9 cellular contexts compared by ENCODE assay signal in the genomic region with DNA sequence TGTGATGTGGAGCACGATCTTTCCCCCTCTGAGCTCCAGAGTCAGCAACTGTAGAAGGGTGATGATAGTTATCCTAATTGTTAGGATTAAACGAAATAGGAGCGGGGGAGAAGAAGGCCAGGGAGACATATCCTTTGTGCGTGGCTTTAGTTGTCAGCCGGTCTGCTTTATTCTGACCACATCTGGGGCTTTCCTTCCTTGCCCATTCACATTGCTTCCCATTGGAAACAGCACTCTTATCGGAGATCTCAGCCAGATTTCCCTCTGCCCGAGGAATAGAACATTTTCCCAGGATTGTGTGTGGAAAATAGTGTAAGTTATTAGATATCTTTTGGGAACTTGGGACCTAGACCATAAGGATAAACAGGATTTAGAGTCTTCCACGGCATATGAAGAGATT. TPM values are rescaled to one million over a fixed set of nuclear protein-coding genes. Genes with fewer than 3 reads are reported as not detected.
A peak's percentile ranks its signal among the peaks of the same experiment; 100 is the strongest.
DNase-seq lines count a peak whose midpoint lies in the region; ATAC-seq and TF ChIP-seq lines count a peak whose summit lies in the region.
"Had no signal": no experiment of that assay in that cellular context is flagged by ENCODE, and none has a peak within 500 bp of the region (broad histone marks: within the 10 kb centered on the region; RNA-seq: fewer than 3 reads in every experiment).

No MANE protein-coding gene starts in this region.

- no peaks in the 10 kb centered on the region for H3K27me3 ChIP-seq in left lung
- H3K27me3 ChIP-seq in stomach: no peaks in the 10 kb centered on the region

- TF ChIP-seq CTCF in left lung (IDR thresholded peaks at IDR 0.05) (no peak), stomach (IDR thresholded peaks at IDR 0.05) (no peak)

- intact Hi-C loops in left lung (cut with DNase I): no loop called here
- intact Hi-C loops in stomach (cut with DNase I; ENCODE audit: low total_unique reads): no loop called here

- H3K9me3 ChIP-seq in left lung (no peaks in the 10 kb centered on the region), stomach (no peaks in the 10 kb centered on the region)

- H3K27ac ChIP-seq in left lung: peak overlapping the region in 1 of 2 donors; percentile 98
- peak overlapping the region in 2 of 5 donors; percentile 90 to 95 for H3K27ac ChIP-seq in stomach

- H3K4me1 Mint-ChIP-seq in T-helper 2 cell treated with Interferon-gamma antibody and Interleukin-4, amounts not matched to agents 5 μg/mL and 100 μg/mL, for 36 hours (ENCODE audit: low read depth): peaks cover 62% of the 10 kb centered on the region
- peaks cover 60% of the 10 kb centered on the region for H3K4me1 Mint-ChIP-seq in activated naive CD8-positive, alpha-beta T cell (ENCODE audit: low read depth)

- peaks cover 6% of the 10 kb centered on the region for H3K9me3 Mint-ChIP-seq in T-helper 2 cell treated with Interferon-gamma antibody and Interleukin-4, amounts not matched to agents 5 μg/mL and 100 μg/mL, for 36 hours
- no peaks in the 10 kb centered on the region for H3K9me3 Mint-ChIP-seq in activated naive CD8-positive, alpha-beta T cell (ENCODE audit: low read depth)

- H3K36me3 Mint-ChIP-seq in T-helper 2 cell treated with Interferon-gamma antibody and Interleukin-4, amounts not matched to agents 5 μg/mL and 100 μg/mL, for 36 hours (ENCODE audit: low read depth): peaks cover 49% of the 10 kb centered on the region
- H3K36me3 Mint-ChIP-seq in activated naive CD8-positive, alpha-beta T cell: peaks cover 15% of the 10 kb centered on the region

- peak overlapping the region; percentile 95 for H3K4me3 Mint-ChIP-seq in T-helper 2 cell treated with Interferon-gamma antibody and Interleukin-4, amounts not matched to agents 5 μg/mL and 100 μg/mL, for 36 hours
- H3K4me3 Mint-ChIP-seq in activated naive CD8-positive, alpha-beta T cell: peak overlapping the region; percentile 97

- TF ChIP-seq POLR2A in stomach (IDR thresholded peaks at IDR 0.05): no peak

- H3K27me3 Mint-ChIP-seq in T-helper 2 cell treated with Interferon-gamma antibody and Interleukin-4, amounts not matched to agents 5 μg/mL and 100 μg/mL, for 36 hours (ENCODE audit: low read depth): peaks cover 4% of the 10 kb centered on the region
- H3K27me3 Mint-ChIP-seq in activated naive CD8-positive, alpha-beta T cell: no peaks in the 10 kb centered on the region

- WGBS in stomach, 5 donors: 53 to 74% (median 72%) methylated on average over 8 of the region's 8 CpGs

- H3K4me1 ChIP-seq in left lung (peaks cover 20 to 59% of the 10 kb centered on the region in 2 donors), stomach (peaks cover 13 to 50% (median 33%) of the 10 kb centered on the region in 4 donors)

- no peaks in the 10 kb centered on the region for H3K36me3 ChIP-seq in left lung
- no peaks in the 10 kb centered on the region for H3K36me3 ChIP-seq in stomach

- H3K27ac Mint-ChIP-seq in T-helper 2 cell treated with Interferon-gamma antibody and Interleukin-4, amounts not matched to agents 5 μg/mL and 100 μg/mL, for 36 hours: no peak overlapping the region
- no peak overlapping the region for H3K27ac Mint-ChIP-seq in activated naive CD8-positive, alpha-beta T cell

- TF ChIP-seq EP300 in stomach (IDR thresholded peaks at IDR 0.05): no peak

- H3K4me3 ChIP-seq in left lung (peak overlapping the region; percentile 67 to 78), stomach (peak overlapping the region; percentile 66 to 98 (median 85))

- no peak for DNase-seq in T-helper 2 cell treated with Interferon-gamma antibody and Interleukin-4, amounts not matched to agents 5 μg/mL and 100 μg/mL, for 36 hours (ENCODE audit: low spot score)
- DNase-seq in T-helper 2 cell (no peak), left lung (no peak), stomach (no peak)
- DNase-seq: NCI-H345 had no signal

- ATAC-seq in left lung (no peak), esophagus mucosa (no peak), GM19463 (IDR thresholded peaks at IDR 0.05; ENCODE audit: unreplicated experiment) (no peak), GM21367 (IDR thresholded peaks at IDR 0.05; ENCODE audit: unreplicated experiment) (no peak)

RNA-seq across cellular contexts. Expression of a gene that starts 1.5 kb away (rescaled TPM):
- total RNA-seq in left lung (10 to 100 TPM; 50.5 to 68.1 TPM), stomach (10 to 100 TPM; 26.3 to 44.6 (median 40.0) TPM), esophagus mucosa (81.2 TPM)
- 10 to 100 TPM; 27.5 to 87.4 (median 52.7) TPM for polyA plus RNA-seq in stomach

RNA-seq across cellular contexts. Expression of a gene that starts 31.0 kb away (rescaled TPM):
- total RNA-seq in left lung: 10 to 100 TPM; 24.3 to 29.1 TPM
- 10 to 100 TPM; 13.6 to 47.8 (median 28.6) TPM for total RNA-seq in stomach
- 1 to 10 TPM; 1.5 to 4.5 (median 3.4) TPM for polyA plus RNA-seq in stomach
- total RNA-seq in esophagus mucosa: 20.3 TPM
